In genomic region chr15:25185156-25185710, GRCh38 we compare ENCODE assay signal across 22 cellular contexts.
DNase-seq lines count a peak whose midpoint lies in the region; ATAC-seq and TF ChIP-seq lines count a peak whose summit lies in the region.
"Had no signal": no experiment of that assay in that cellular context is flagged by ENCODE, and none has a peak within 500 bp of the region (broad histone marks: within the 10 kb centered on the region; RNA-seq: fewer than 3 reads in every experiment).

No MANE protein-coding gene starts in this region.

- no peaks in the 10 kb centered on the region for H3K36me3 Mint-ChIP-seq in CD14-positive monocyte
- no peaks in the 10 kb centered on the region for H3K36me3 Mint-ChIP-seq in activated CD8-positive, alpha-beta memory T cell treated with anti-CD3 and anti-CD28 coated beads, Interleukin-2, amount 10 ng/mL, durations not matched to agents 7 days and 5 days
- no peaks in the 10 kb centered on the region for H3K36me3 Mint-ChIP-seq in CD4-positive, alpha-beta memory T cell
- H3K36me3 Mint-ChIP-seq: CD8-positive, alpha-beta T cell; IgD-negative memory B cell had no signal

- no peak overlapping the region for H3K27ac ChIP-seq in osteoblast (ENCODE audit: low read depth, low read length)
- no peak overlapping the region for H3K27ac ChIP-seq in CD4-positive, alpha-beta memory T cell (ENCODE audit: low read depth, low read length)
- H3K27ac ChIP-seq: 22Rv1, BLaER1, PC-9 had no signal

- H3K4me3 ChIP-seq in osteoblast (ENCODE audit: insufficient read depth, low read length): no peak overlapping the region
- H3K4me3 ChIP-seq in CD4-positive, alpha-beta memory T cell (ENCODE audit: low read length in 2 of 2): no peak overlapping the region
- H3K4me3 ChIP-seq: BLaER1, PC-9 had no signal

- POLR2A ChIA-PET in CD4-positive, alpha-beta memory T cell (lab: Charles Lee; ENCODE audit: partially characterized antibody): no interaction called here

- H3K27ac Mint-ChIP-seq in CD14-positive monocyte: no peak overlapping the region
- H3K27ac Mint-ChIP-seq in activated CD8-positive, alpha-beta memory T cell treated with anti-CD3 and anti-CD28 coated beads, Interleukin-2, amount 10 ng/mL, durations not matched to agents 7 days and 5 days: no peak overlapping the region
- no peak overlapping the region for H3K27ac Mint-ChIP-seq in CD4-positive, alpha-beta memory T cell
- H3K27ac Mint-ChIP-seq: CD8-positive, alpha-beta T cell; IgD-negative memory B cell had no signal

- H3K36me3 ChIP-seq in osteoblast (ENCODE audit: insufficient read depth, low read length): no peaks in the 10 kb centered on the region
- H3K36me3 ChIP-seq in CD4-positive, alpha-beta memory T cell (ENCODE audit: insufficient read depth, low read length): no peaks in the 10 kb centered on the region
- H3K36me3 ChIP-seq: BLaER1 had no signal

- no peaks in the 10 kb centered on the region for H3K79me2 ChIP-seq in osteoblast (ENCODE audit: insufficient read depth, low read length)

- no peaks in the 10 kb centered on the region for H3K4me1 Mint-ChIP-seq in CD14-positive monocyte
- no peaks in the 10 kb centered on the region for H3K4me1 Mint-ChIP-seq in activated CD8-positive, alpha-beta memory T cell treated with anti-CD3 and anti-CD28 coated beads, Interleukin-2, amount 10 ng/mL, durations not matched to agents 7 days and 5 days
- H3K4me1 Mint-ChIP-seq in CD4-positive, alpha-beta memory T cell: no peaks in the 10 kb centered on the region
- H3K4me1 Mint-ChIP-seq: IgD-negative memory B cell had no signal

- no peaks in the 10 kb centered on the region for H4K20me1 ChIP-seq in osteoblast (ENCODE audit: insufficient read depth, low read length)
- H4K20me1 ChIP-seq: BLaER1 had no signal

- H3K9me3 ChIP-seq in osteoblast (ENCODE audit: low read depth, low read length): no peaks in the 10 kb centered on the region
- no peaks in the 10 kb centered on the region for H3K9me3 ChIP-seq in CD4-positive, alpha-beta memory T cell (ENCODE audit: control insufficient read depth in 1 of 2, low read length in 2 of 2)

- intact Hi-C loops in CD14-positive monocyte (cut with micrococcal nuclease) (no loop called here), left ventricle myocardium superior (cut with micrococcal nuclease) (no loop called here)
- intact Hi-C loops in CD4-positive, alpha-beta memory T cell (cut with micrococcal nuclease): no loop called here

- DNase-seq in DMS 273 (lab: John Stamatoyannopoulos, UW; ENCODE audit: unreplicated experiment): peak; percentile 2
- DNase-seq in DMS 273 treated with DMSO at 0.1 percent for 48 hours (lab: John Stamatoyannopoulos, UW): no peak
- DNase-seq in CD14-positive monocyte (ENCODE audit: low spot score): peak; percentile 34
- peak; percentile 12 for DNase-seq in left ventricle myocardium superior
- peak; percentile 84 for DNase-seq in osteoblast (ENCODE audit: insufficient read length, low spot score, missing footprints)
- no peak for DNase-seq in activated CD8-positive, alpha-beta memory T cell treated with anti-CD3 and anti-CD28 coated beads, Interleukin-2, amount 10 ng/mL, durations not matched to agents 7 days and 5 days
- DNase-seq in CD4-positive, alpha-beta memory T cell: no peak
- DNase-seq: ACHN, GOT3, HCEC 1CT, NCI-H1105, NCI-H2029 treated with DMSO at 0.1 percent for 48 hours, NCI-H226, NCI-H510A treated with DMSO at 0.1 percent for 48 hours, NCI-H748 treated with DMSO at 0.1 percent for 48 hours, PC-9, RPMI8226 had no signal

- no peaks in the 10 kb centered on the region for H3K27me3 Mint-ChIP-seq in CD14-positive monocyte (ENCODE audit: low read depth in 3 of 3)
- H3K27me3 Mint-ChIP-seq in activated CD8-positive, alpha-beta memory T cell treated with anti-CD3 and anti-CD28 coated beads, Interleukin-2, amount 10 ng/mL, durations not matched to agents 7 days and 5 days: no peaks in the 10 kb centered on the region
- H3K27me3 Mint-ChIP-seq in CD4-positive, alpha-beta memory T cell: no peaks in the 10 kb centered on the region
- H3K27me3 Mint-ChIP-seq: IgD-negative memory B cell had no signal

- no peaks in the 10 kb centered on the region for H3K4me1 ChIP-seq in osteoblast (ENCODE audit: insufficient read depth, low read length)
- no peaks in the 10 kb centered on the region for H3K4me1 ChIP-seq in CD4-positive, alpha-beta memory T cell (ENCODE audit: insufficient read depth, low read length)
- H3K4me1 ChIP-seq: BLaER1 had no signal

- H3K4me2 ChIP-seq in osteoblast (ENCODE audit: insufficient read depth, low read length): no peak overlapping the region
- H3K4me2 ChIP-seq: BLaER1, PC-9 had no signal

- no peak overlapping the region for H3K4me3 Mint-ChIP-seq in CD14-positive monocyte
- H3K4me3 Mint-ChIP-seq in activated CD8-positive, alpha-beta memory T cell treated with anti-CD3 and anti-CD28 coated beads, Interleukin-2, amount 10 ng/mL, durations not matched to agents 7 days and 5 days: no peak overlapping the region
- H3K4me3 Mint-ChIP-seq in CD4-positive, alpha-beta memory T cell: no peak overlapping the region
- H3K4me3 Mint-ChIP-seq: CD8-positive, alpha-beta T cell; IgD-negative memory B cell had no signal

- no peaks in the 10 kb centered on the region for H3K27me3 ChIP-seq in osteoblast (ENCODE audit: insufficient read depth, low read length)
- H3K27me3 ChIP-seq in CD4-positive, alpha-beta memory T cell (ENCODE audit: insufficient read depth, low read length): no peaks in the 10 kb centered on the region
- H3K27me3 ChIP-seq: BLaER1 had no signal

- TF ChIP-seq CTCF in CD14-positive monocyte (IDR thresholded peaks at IDR 0.05) (no peak), osteoblast (IDR thresholded peaks at IDR 0.05; ENCODE audit: extremely low read depth, low read depth, low read length) (no peak)

- CTCF ChIA-PET in activated CD8-positive, alpha-beta memory T cell treated with anti-CD3 and anti-CD28 coated beads, Interleukin-2, amount 10 ng/mL, durations not matched to agents 7 days and 5 days (lab: Charles Lee): no interaction called here
- CTCF ChIA-PET in CD4-positive, alpha-beta memory T cell (lab: Charles Lee; ENCODE audit: partially characterized antibody): no interaction called here

- peaks cover 77 to 100% (median 97%) of the 10 kb centered on the region in 7 donors for H3K9me3 Mint-ChIP-seq in CD14-positive monocyte
- peaks cover 5% of the 10 kb centered on the region for H3K9me3 Mint-ChIP-seq in activated CD8-positive, alpha-beta memory T cell treated with anti-CD3 and anti-CD28 coated beads, Interleukin-2, amount 10 ng/mL, durations not matched to agents 7 days and 5 days (ENCODE audit: low read depth)
- H3K9me3 Mint-ChIP-seq in CD4-positive, alpha-beta memory T cell: peaks cover 0 to 35% (median 9%) of the 10 kb centered on the region in 8 donors
- H3K9me3 Mint-ChIP-seq: CD8-positive, alpha-beta T cell had no signal

- no peak overlapping the region for H2AFZ ChIP-seq in osteoblast (ENCODE audit: low read length)
- H2AFZ ChIP-seq: PC-9 had no signal

- ATAC-seq in left ventricle myocardium superior (no peak), GM21825 (IDR thresholded peaks at IDR 0.05; ENCODE audit: unreplicated experiment) (no peak)
- ATAC-seq in activated CD8-positive, alpha-beta memory T cell treated with anti-CD3 and anti-CD28 coated beads, Interleukin-2, amount 10 ng/mL, durations not matched to agents 7 days and 5 days: no peak
- ATAC-seq: CD8-positive, alpha-beta T cell had no signal

Comparison
In these comparisons a context has a peak if more than half of its experiments do, and no peak if none do; other contexts are left out.
1. DNase-seq: peak in DMS 273 (single experiment), CD14-positive monocyte (single experiment), left ventricle myocardium superior (single experiment) and osteoblast (single experiment); none in DMS 273 treated with DMSO at 0.1 percent for 48 hours (single experiment), activated CD8-positive, alpha-beta memory T cell treated with anti-CD3 and anti-CD28 coated beads, Interleukin-2, amount 10 ng/mL, durations not matched to agents 7 days and 5 days (single experiment) and CD4-positive, alpha-beta memory T cell (0 of 5).